Comparison of ENCODE assay signal across 1 cellular context in the genomic region with DNA sequence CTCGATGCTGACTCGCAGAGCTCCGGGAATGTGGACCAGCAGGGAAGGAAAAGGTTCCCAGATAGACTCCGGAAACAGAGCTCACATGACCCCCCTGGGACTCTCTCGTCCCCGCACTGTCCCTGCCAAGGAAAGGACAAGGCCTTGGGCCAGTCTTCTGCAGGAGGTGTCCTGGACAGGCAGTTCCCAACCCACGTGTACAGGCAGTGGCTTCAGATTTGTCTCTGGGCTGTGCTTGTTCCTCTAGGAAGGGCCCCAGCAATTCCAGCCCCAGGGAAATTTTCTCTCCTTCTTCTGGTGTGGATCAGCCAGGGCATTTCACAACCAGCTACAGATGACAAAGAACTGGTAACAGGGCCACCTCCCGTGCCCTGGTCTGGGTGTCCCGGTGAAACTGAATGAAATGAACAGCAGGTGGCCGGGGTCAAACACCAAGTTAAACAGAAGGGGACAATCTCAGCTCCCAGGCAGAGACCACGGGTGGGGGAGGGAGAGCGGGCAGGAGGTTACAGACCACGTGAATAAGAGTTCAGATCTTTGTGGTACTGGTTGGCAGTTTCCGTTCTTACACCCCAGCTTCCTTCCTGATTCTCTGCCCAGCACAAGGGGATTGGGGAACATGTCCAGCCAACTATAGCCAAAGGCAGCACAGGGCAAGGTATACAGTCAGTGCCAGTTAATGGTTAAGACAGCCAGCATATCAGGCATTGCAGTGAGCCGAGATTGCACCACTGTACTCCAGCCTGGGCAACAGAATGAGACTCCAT.
TF ChIP-seq lines count a peak whose summit lies in the region.

No MANE protein-coding gene starts in this region.

TF ChIP-seq in HepG2, 621 proteins besides CTCF, POLR2A, EP300 and RAD21 (continued from another document and continues in another):
- peak; percentile 85 for TF ChIP-seq ZNF281 (CRISPR knock-in tag; IDR thresholded peaks at IDR 0.05; ENCODE audit: borderline replicate concordance)
- TF ChIP-seq XRCC5 (optimal IDR thresholded peaks at IDR 0.05; ENCODE audit: low read length) = peak; percentile 29
- peak; percentile 25; the same call in 1 of the 2 replicates for TF ChIP-seq SAP130 (CRISPR knock-in tag; IDR thresholded peaks at IDR 0.05; ENCODE audit: low read depth)
- 0 out of 2 replicates have a peak, but pooled peaks have one; percentile 17 for TF ChIP-seq ELF3 (CRISPR knock-in tag; IDR thresholded peaks at IDR 0.05)
- TF ChIP-seq NONO (IDR thresholded peaks at IDR 0.05) = no peak
- TF ChIP-seq NONO (CRISPR knock-in tag; conservative IDR thresholded peaks at IDR 0.05) = 0 out of 2 replicates have a peak, but pooled peaks have one; percentile 26
- no peak for TF ChIP-seq HNF1B (CRISPR knock-in tag; IDR thresholded peaks at IDR 0.05)
- TF ChIP-seq ZNF761 (CRISPR knock-in tag; conservative IDR thresholded peaks at IDR 0.05) = no peak
- TF ChIP-seq ZNF543 (CRISPR knock-in tag; IDR thresholded peaks at IDR 0.05) = 0 out of 2 replicates have a peak, but pooled peaks have one; percentile 40
- TF ChIP-seq NR2C2 (CRISPR knock-in tag; IDR thresholded peaks at IDR 0.05; ENCODE audit: borderline replicate concordance) = peak; percentile 52
- TF ChIP-seq PHF21A (CRISPR knock-in tag; IDR thresholded peaks at IDR 0.05) = peak; percentile 55; the same call in 1 of the 2 replicates
- TF ChIP-seq, protein P1, sequence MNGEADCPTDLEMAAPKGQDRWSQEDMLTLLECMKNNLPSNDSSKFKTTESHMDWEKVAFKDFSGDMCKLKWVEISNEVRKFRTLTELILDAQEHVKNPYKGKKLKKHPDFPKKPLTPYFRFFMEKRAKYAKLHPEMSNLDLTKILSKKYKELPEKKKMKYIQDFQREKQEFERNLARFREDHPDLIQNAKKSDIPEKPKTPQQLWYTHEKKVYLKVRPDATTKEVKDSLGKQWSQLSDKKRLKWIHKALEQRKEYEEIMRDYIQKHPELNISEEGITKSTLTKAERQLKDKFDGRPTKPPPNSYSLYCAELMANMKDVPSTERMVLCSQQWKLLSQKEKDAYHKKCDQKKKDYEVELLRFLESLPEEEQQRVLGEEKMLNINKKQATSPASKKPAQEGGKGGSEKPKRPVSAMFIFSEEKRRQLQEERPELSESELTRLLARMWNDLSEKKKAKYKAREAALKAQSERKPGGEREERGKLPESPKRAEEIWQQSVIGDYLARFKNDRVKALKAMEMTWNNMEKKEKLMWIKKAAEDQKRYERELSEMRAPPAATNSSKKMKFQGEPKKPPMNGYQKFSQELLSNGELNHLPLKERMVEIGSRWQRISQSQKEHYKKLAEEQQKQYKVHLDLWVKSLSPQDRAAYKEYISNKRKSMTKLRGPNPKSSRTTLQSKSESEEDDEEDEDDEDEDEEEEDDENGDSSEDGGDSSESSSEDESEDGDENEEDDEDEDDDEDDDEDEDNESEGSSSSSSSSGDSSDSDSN (CRISPR knock-in tag; IDR thresholded peaks at IDR 0.05) = peak; percentile 32; the same call in 1 of the 2 replicates
- TF ChIP-seq CEBPB (IDR thresholded peaks at IDR 0.05; ENCODE audit: borderline replicate concordance, low read depth, low read length) = peak; percentile 62; the same call in 1 of the 2 replicates
- TF ChIP-seq ARNT (IDR thresholded peaks at IDR 0.05) = no peak
- TF ChIP-seq JUN (CRISPR knock-in tag; IDR thresholded peaks at IDR 0.05) = no peak
- no peak for TF ChIP-seq ZNF746 (CRISPR knock-in tag; IDR thresholded peaks at IDR 0.05)
- TF ChIP-seq, protein P2, sequence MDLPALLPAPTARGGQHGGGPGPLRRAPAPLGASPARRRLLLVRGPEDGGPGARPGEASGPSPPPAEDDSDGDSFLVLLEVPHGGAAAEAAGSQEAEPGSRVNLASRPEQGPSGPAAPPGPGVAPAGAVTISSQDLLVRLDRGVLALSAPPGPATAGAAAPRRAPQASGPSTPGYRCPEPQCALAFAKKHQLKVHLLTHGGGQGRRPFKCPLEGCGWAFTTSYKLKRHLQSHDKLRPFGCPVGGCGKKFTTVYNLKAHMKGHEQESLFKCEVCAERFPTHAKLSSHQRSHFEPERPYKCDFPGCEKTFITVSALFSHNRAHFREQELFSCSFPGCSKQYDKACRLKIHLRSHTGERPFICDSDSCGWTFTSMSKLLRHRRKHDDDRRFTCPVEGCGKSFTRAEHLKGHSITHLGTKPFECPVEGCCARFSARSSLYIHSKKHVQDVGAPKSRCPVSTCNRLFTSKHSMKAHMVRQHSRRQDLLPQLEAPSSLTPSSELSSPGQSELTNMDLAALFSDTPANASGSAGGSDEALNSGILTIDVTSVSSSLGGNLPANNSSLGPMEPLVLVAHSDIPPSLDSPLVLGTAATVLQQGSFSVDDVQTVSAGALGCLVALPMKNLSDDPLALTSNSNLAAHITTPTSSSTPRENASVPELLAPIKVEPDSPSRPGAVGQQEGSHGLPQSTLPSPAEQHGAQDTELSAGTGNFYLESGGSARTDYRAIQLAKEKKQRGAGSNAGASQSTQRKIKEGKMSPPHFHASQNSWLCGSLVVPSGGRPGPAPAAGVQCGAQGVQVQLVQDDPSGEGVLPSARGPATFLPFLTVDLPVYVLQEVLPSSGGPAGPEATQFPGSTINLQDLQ (CRISPR knock-in tag; IDR thresholded peaks at IDR 0.05) = no peak
- no peak for TF ChIP-seq SMAD3 (CRISPR knock-in tag; IDR thresholded peaks at IDR 0.05)
- 0 out of 2 replicates have a peak, but pooled peaks have one; percentile 21 for TF ChIP-seq RFX5 (IDR thresholded peaks at IDR 0.05; ENCODE audit: low read depth, low read length)
- no peak for TF ChIP-seq RBM39 (IDR thresholded peaks at IDR 0.05; ENCODE audit: low read depth, low read length, poor library complexity, severe bottlenecking)
- TF ChIP-seq ATF7-NPFF (CRISPR knock-in tag; IDR thresholded peaks at IDR 0.05; ENCODE audit: low read depth) = no peak
- TF ChIP-seq POGK (CRISPR knock-in tag; conservative IDR thresholded peaks at IDR 0.05) = no peak
- TF ChIP-seq NCOA2 (CRISPR knock-in tag; IDR thresholded peaks at IDR 0.05) = no peak
- TF ChIP-seq CENPX (CRISPR knock-in tag; IDR thresholded peaks at IDR 0.05) = no peak
- TF ChIP-seq, protein P3, sequence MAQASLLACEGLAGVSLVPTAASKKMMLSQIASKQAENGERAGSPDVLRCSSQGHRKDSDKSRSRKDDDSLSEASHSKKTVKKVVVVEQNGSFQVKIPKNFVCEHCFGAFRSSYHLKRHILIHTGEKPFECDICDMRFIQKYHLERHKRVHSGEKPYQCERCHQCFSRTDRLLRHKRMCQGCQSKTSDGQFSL (CRISPR knock-in tag; IDR thresholded peaks at IDR 0.05) = no peak
- no peak for TF ChIP-seq RXRB (CRISPR knock-in tag; IDR thresholded peaks at IDR 0.05; ENCODE audit: borderline replicate concordance)
- no peak for TF ChIP-seq ZNF614 (CRISPR knock-in tag; IDR thresholded peaks at IDR 0.05; ENCODE audit: borderline replicate concordance)
- 0 out of 2 replicates have a peak, but pooled peaks have one; percentile 24 for TF ChIP-seq ZNF552 (CRISPR knock-in tag; IDR thresholded peaks at IDR 0.05; ENCODE audit: borderline replicate concordance)
- TF ChIP-seq ZNF34 (CRISPR knock-in tag; IDR thresholded peaks at IDR 0.05; ENCODE audit: borderline replicate concordance) = no peak
- TF ChIP-seq ZBTB8A (CRISPR knock-in tag; IDR thresholded peaks at IDR 0.05; ENCODE audit: borderline replicate concordance, low read depth) = no peak
- no peak for TF ChIP-seq ZC3H4 (CRISPR knock-in tag; IDR thresholded peaks at IDR 0.05; ENCODE audit: borderline replicate concordance)
- no peak for TF ChIP-seq SNAPC2 (CRISPR knock-in tag; IDR thresholded peaks at IDR 0.05)
- TF ChIP-seq PRDM4 (CRISPR knock-in tag; IDR thresholded peaks at IDR 0.05; ENCODE audit: borderline replicate concordance) = no peak
- peak; percentile 13; the same call in 1 of the 2 replicates for TF ChIP-seq SMC3 (IDR thresholded peaks at IDR 0.05; ENCODE audit: low read length)
- peak; percentile 25; the same call in 1 of the 2 replicates for TF ChIP-seq PAXIP1 (CRISPR knock-in tag; conservative IDR thresholded peaks at IDR 0.05)
- no peak for TF ChIP-seq ZNF331 (CRISPR knock-in tag; IDR thresholded peaks at IDR 0.05)
- 0 out of 2 replicates have a peak, but pooled peaks have one; percentile 28 for TF ChIP-seq ZNF605 (CRISPR knock-in tag; IDR thresholded peaks at IDR 0.05)
- TF ChIP-seq ZNF251 (CRISPR knock-in tag; IDR thresholded peaks at IDR 0.05) = no peak
- TF ChIP-seq ZFX (CRISPR knock-in tag; IDR thresholded peaks at IDR 0.05; ENCODE audit: low read depth) = 0 out of 2 replicates have a peak, but pooled peaks have one; percentile 29
- TF ChIP-seq SIN3B (IDR thresholded peaks at IDR 0.05; ENCODE audit: low read length) = no peak
- TF ChIP-seq, protein P4, sequence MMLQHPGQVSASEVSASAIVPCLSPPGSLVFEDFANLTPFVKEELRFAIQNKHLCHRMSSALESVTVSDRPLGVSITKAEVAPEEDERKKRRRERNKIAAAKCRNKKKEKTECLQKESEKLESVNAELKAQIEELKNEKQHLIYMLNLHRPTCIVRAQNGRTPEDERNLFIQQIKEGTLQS (CRISPR knock-in tag; IDR thresholded peaks at IDR 0.05) = no peak
